Comparison of ENCODE assay signal across 8 cellular contexts in genomic region chr17:59440757-59441458, GRCh38.
DNase-seq lines count a peak whose midpoint lies in the region; ATAC-seq and TF ChIP-seq lines count a peak whose summit lies in the region.

No MANE protein-coding gene starts in this region.

- H3K4me2 ChIP-seq in BLaER1 treated with 17β-estradiol and CSF1 and Interleukin-3, amounts not matched to agents 10 nM and 100 nM = peak overlapping the region; percentile 81 to 97 (median 90); a peak in 21 of 22 replicates

- DNase-seq in MV-4-11 (lab: John Stamatoyannopoulos, UW) (peak; percentile 79), SIG-M5 treated with dmso at 0.1 percent for 504 hours (lab: John Stamatoyannopoulos, UW; ENCODE audit: unreplicated experiment) (peak; percentile 96), foreskin keratinocyte (peak in 1 of 2 donors; percentile 70), occipital lobe (lab: John Stamatoyannopoulos, UW) (peak; percentile 80), substantia nigra (lab: John Stamatoyannopoulos, UW) (peak in 48 of 49 donors; percentile 10 to 94 (median 77))
- DNase-seq in activated effector memory CD4-positive, alpha-beta T cell treated with anti-CD3 and anti-CD28 coated beads, Interleukin-2, amount 50 U/mL, for 16 hours = peak; percentile 92

- H3K4me3 ChIP-seq in BLaER1 treated with 17β-estradiol and CSF1 and Interleukin-3, amounts not matched to agents 10 nM and 100 nM = peak overlapping the region in 4 of 10 experiments; percentile 2 to 35 (median 22); a peak in 4 of 20 replicates

- TF ChIP-seq CTCF in foreskin keratinocyte (conservative IDR thresholded peaks at IDR 0.05) = peak; percentile 86

- no peaks in the 10 kb centered on the region for H3K9me3 ChIP-seq in BLaER1 treated with 17β-estradiol and CSF1 and Interleukin-3, amounts not matched to agents 10 nM and 100 nM (replicated peaks in 1 of 11)

- H3K4me1 ChIP-seq in BLaER1 treated with 17β-estradiol and CSF1 and Interleukin-3, amounts not matched to agents 10 nM and 100 nM = peaks cover 57 to 74% (median 68%) of the 10 kb centered on the region in 10 experiments
- peaks cover 10% of the 10 kb centered on the region for H3K4me1 ChIP-seq in foreskin keratinocyte

- ATAC-seq in GM21390 (IDR thresholded peaks at IDR 0.05; ENCODE audit: unreplicated experiment) (peak; percentile 76), foreskin keratinocyte (peak; percentile 90)

- H3K9ac ChIP-seq in BLaER1 treated with 17β-estradiol and CSF1 and Interleukin-3, amounts not matched to agents 10 nM and 100 nM = peak overlapping the region in 8 of 11 experiments; percentile 7 to 74 (median 54); a peak in 11 of 22 replicates

- no peaks in the 10 kb centered on the region for H3K27me3 ChIP-seq in BLaER1 treated with 17β-estradiol and CSF1 and Interleukin-3, amounts not matched to agents 10 nM and 100 nM
- H3K27me3 ChIP-seq in foreskin keratinocyte = no peaks in the 10 kb centered on the region

- H4K20me1 ChIP-seq in BLaER1 treated with 17β-estradiol and CSF1 and Interleukin-3, amounts not matched to agents 10 nM and 100 nM = no peaks in the 10 kb centered on the region

- no peaks in the 10 kb centered on the region for H3K36me3 ChIP-seq in BLaER1 treated with 17β-estradiol and CSF1 and Interleukin-3, amounts not matched to agents 10 nM and 100 nM

- H3K27ac ChIP-seq in BLaER1 treated with 17β-estradiol and CSF1 and Interleukin-3, amounts not matched to agents 10 nM and 100 nM = peak overlapping the region in 9 of 11 experiments; percentile 14 to 89 (median 49); a peak in 14 of 22 replicates
- H3K27ac ChIP-seq in foreskin keratinocyte = no peak overlapping the region
- H3K27ac ChIP-seq in substantia nigra (ENCODE audit: low read depth, low read length, poor library complexity, severe bottlenecking) = peak overlapping the region; percentile 27
